Comparison of ENCODE assay signal across 10 cellular contexts in the genomic region with DNA sequence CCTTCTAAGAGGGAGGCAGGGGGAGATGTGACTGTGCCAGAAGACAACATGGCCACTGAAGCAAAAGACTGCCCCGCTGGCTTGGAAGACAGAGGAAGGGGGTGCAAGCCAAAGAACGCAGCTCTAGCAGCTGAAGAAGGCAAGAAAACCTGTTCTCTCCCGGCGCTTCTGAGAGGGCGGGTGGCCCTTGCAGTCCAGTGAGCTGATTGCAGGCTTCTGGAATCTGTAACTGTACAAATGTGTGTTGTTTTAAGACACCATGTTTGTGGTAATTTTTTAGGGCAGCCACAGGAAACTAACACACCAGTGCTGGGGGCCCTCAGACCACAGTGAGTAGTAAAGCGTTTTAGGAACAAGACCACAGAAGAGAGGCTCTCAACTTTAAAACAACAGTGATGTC. TPM values are rescaled to one million over a fixed set of nuclear protein-coding genes. Genes with fewer than 3 reads are reported as not detected.
DNase-seq lines count a peak whose midpoint lies in the region; ATAC-seq and TF ChIP-seq lines count a peak whose summit lies in the region.
"Had no signal": no experiment of that assay in that cellular context is flagged by ENCODE, and none has a peak within 500 bp of the region (broad histone marks: within the 10 kb centered on the region; RNA-seq: fewer than 3 reads in every experiment).

No MANE protein-coding gene starts in this region.

- peak overlapping the region; percentile 6 for H3K27ac ChIP-seq in CD4-positive, alpha-beta memory T cell (ENCODE audit: low read depth, low read length)
- peak overlapping the region in 3 of 5 donors; percentile 5 to 13 (median 7) for H3K27ac ChIP-seq in adrenal gland
- H3K27ac ChIP-seq in naive thymus-derived CD4-positive, alpha-beta T cell (ENCODE audit: low read depth, low read length): no peak overlapping the region
- H3K27ac ChIP-seq: right lobe of liver had no signal

- in situ Hi-C loops in GM13976 (cut with MboI; ENCODE audit: low sequenced_read_pairs, unreplicated experiment): no loop called here

- CTCF ChIA-PET in CD4-positive, alpha-beta memory T cell (lab: Charles Lee; ENCODE audit: partially characterized antibody): interaction anchor here (0.9 to 4.6 kb wide), 14 partner anchors 8 to 220 kb away, joined by 3 to 30 read pairs (median 16); no protein-coding TSS in a partner anchor
- CTCF ChIA-PET in naive thymus-derived CD4-positive, alpha-beta T cell (lab: Charles Lee): interaction anchor here (1.2 to 3.7 kb wide), 6 partner anchors 25 to 165 kb away, joined by 3 to 18 read pairs (median 8); no protein-coding TSS in a partner anchor

- intact Hi-C loops in CD4-positive, alpha-beta memory T cell (cut with micrococcal nuclease): loop anchor here (1.0 to 5.0 kb wide), 3 partner anchors 47 to 102 kb away; partner anchors contain the start of gene CD46
- intact Hi-C loops in adrenal gland (cut with DNase I): loop anchor here in 1 of 2 donors (10.0 kb wide), 1 partner anchor 94 kb away; no protein-coding TSS in a partner anchor
- intact Hi-C loops in naive thymus-derived CD4-positive, alpha-beta T cell (cut with micrococcal nuclease): loop anchor here (5.0 kb wide), 2 partner anchors 47 to 102 kb away; partner anchors contain the start of gene CD46 (in 1 of the 2)

- peak; percentile 42 for ATAC-seq in naive thymus-derived CD4-positive, alpha-beta T cell
- ATAC-seq in GM21360 (IDR thresholded peaks at IDR 0.05; ENCODE audit: unreplicated experiment): no peak

- peaks cover 32% of the 10 kb centered on the region for H3K4me1 ChIP-seq in CD4-positive, alpha-beta memory T cell (ENCODE audit: insufficient read depth, low read length)
- peaks cover 3 to 4% of the 10 kb centered on the region in 2 donors for H3K4me1 ChIP-seq in adrenal gland (replicated peaks in 1 of 2)
- H3K4me1 ChIP-seq in naive thymus-derived CD4-positive, alpha-beta T cell (ENCODE audit: control insufficient read depth in 2 of 2, insufficient read depth in 2 of 2, low read length in 2 of 2): peaks cover 9 to 20% of the 10 kb centered on the region in 2 donors

- H3K4me1 Mint-ChIP-seq in CD4-positive, alpha-beta memory T cell: peaks cover 37 to 66% (median 43%) of the 10 kb centered on the region in 4 donors
- H3K4me1 Mint-ChIP-seq in HFFc6 (ENCODE audit: low read depth): peaks cover 38% of the 10 kb centered on the region
- H3K4me1 Mint-ChIP-seq in naive thymus-derived CD4-positive, alpha-beta T cell: peaks cover 24 to 58% (median 35%) of the 10 kb centered on the region in 7 donors

- peak overlapping the region in 7 of 8 donors; percentile 33 to 69 (median 55) for H3K4me3 Mint-ChIP-seq in CD4-positive, alpha-beta memory T cell
- no peak overlapping the region; the same call in 1 of the 2 replicates for H3K4me3 Mint-ChIP-seq in HFFc6
- peak overlapping the region in 5 of 10 donors; percentile 9 to 48 (median 43) for H3K4me3 Mint-ChIP-seq in naive thymus-derived CD4-positive, alpha-beta T cell

- H3K27me3 ChIP-seq in CD4-positive, alpha-beta memory T cell (ENCODE audit: insufficient read depth, low read length): no peaks in the 10 kb centered on the region
- H3K27me3 ChIP-seq in adrenal gland: no peaks in the 10 kb centered on the region
- H3K27me3 ChIP-seq in naive thymus-derived CD4-positive, alpha-beta T cell (ENCODE audit: control insufficient read depth in 2 of 2, insufficient read depth in 2 of 2, low read length in 2 of 2): no peaks in the 10 kb centered on the region
- H3K27me3 ChIP-seq: right lobe of liver had no signal

- POLR2A ChIA-PET in CD4-positive, alpha-beta memory T cell (lab: Charles Lee; ENCODE audit: partially characterized antibody): interaction anchor here (1.0 to 3.5 kb wide), 7 partner anchors 12 to 86 kb away, joined by 3 to 20 read pairs (median 5); no protein-coding TSS in a partner anchor
- POLR2A ChIA-PET in naive thymus-derived CD4-positive, alpha-beta T cell (lab: Charles Lee): interaction anchor here (1.6 to 3.0 kb wide), 2 partner anchors 25 to 70 kb away, joined by 3 to 16 read pairs; no protein-coding TSS in a partner anchor

- peaks cover 0 to 1% (median 0%) of the 10 kb centered on the region in 8 donors for H3K9me3 Mint-ChIP-seq in CD4-positive, alpha-beta memory T cell
- no peaks in the 10 kb centered on the region for H3K9me3 Mint-ChIP-seq in HFFc6
- no peaks in the 10 kb centered on the region for H3K9me3 Mint-ChIP-seq in naive thymus-derived CD4-positive, alpha-beta T cell

- TF ChIP-seq CTCF in HFFc6 (IDR thresholded peaks at IDR 0.05) (no peak), adrenal gland (IDR thresholded peaks at IDR 0.05) (no peak), GM13976 (IDR thresholded peaks at IDR 0.05; ENCODE audit: borderline replicate concordance, control extremely low read depth, extremely low read depth, insufficient read depth, missing control alignments) (no peak)

- H3K4me3 ChIP-seq in CD4-positive, alpha-beta memory T cell (ENCODE audit: low read length in 2 of 2): no peak overlapping the region
- no peak overlapping the region for H3K4me3 ChIP-seq in adrenal gland
- H3K4me3 ChIP-seq in naive thymus-derived CD4-positive, alpha-beta T cell (ENCODE audit: low read length): no peak overlapping the region
- H3K4me3 ChIP-seq: right lobe of liver, thoracic aorta had no signal

- H3K27me3 Mint-ChIP-seq in CD4-positive, alpha-beta memory T cell: no peaks in the 10 kb centered on the region
- no peaks in the 10 kb centered on the region for H3K27me3 Mint-ChIP-seq in HFFc6 (ENCODE audit: insufficient read depth)
- no peaks in the 10 kb centered on the region for H3K27me3 Mint-ChIP-seq in naive thymus-derived CD4-positive, alpha-beta T cell

- no peak for TF ChIP-seq POLR2A in adrenal gland (IDR thresholded peaks at IDR 0.05)

- peak in 4 of 5 donors; percentile 17 to 35 (median 28) for DNase-seq in CD4-positive, alpha-beta memory T cell
- DNase-seq in HFFc6: no peak
- DNase-seq in adrenal gland: peak in 1 of 7 donors; percentile 63
- no peak for DNase-seq in naive thymus-derived CD4-positive, alpha-beta T cell
- DNase-seq in GM13976 (ENCODE audit: low spot score): no peak
- DNase-seq in AML-193 (lab: John Stamatoyannopoulos, UW): no peak
- no peak for DNase-seq in NCI-H510A treated with DMSO at 0.1 percent for 48 hours (lab: John Stamatoyannopoulos, UW)
- DNase-seq: right lobe of liver had no signal

- WGBS in adrenal gland, 4 donors: 68 to 77% (median 75%) methylated on average over 6 of the region's 6 CpGs

- peaks cover 15 to 48% of the 10 kb centered on the region in 2 donors for H3K36me3 Mint-ChIP-seq in CD4-positive, alpha-beta memory T cell
- H3K36me3 Mint-ChIP-seq in HFFc6 (ENCODE audit: low read depth): peaks cover 21% of the 10 kb centered on the region
- peaks cover 3 to 11% (median 5%) of the 10 kb centered on the region in 5 donors for H3K36me3 Mint-ChIP-seq in naive thymus-derived CD4-positive, alpha-beta T cell

- H3K9me3 ChIP-seq in CD4-positive, alpha-beta memory T cell (ENCODE audit: control insufficient read depth in 1 of 2, low read length in 2 of 2): no peaks in the 10 kb centered on the region
- no peaks in the 10 kb centered on the region for H3K9me3 ChIP-seq in adrenal gland (replicated peaks in 1 of 3)
- no peaks in the 10 kb centered on the region for H3K9me3 ChIP-seq in naive thymus-derived CD4-positive, alpha-beta T cell (ENCODE audit: control insufficient read depth in 2 of 3, low read length in 3 of 3)
- H3K9me3 ChIP-seq: right lobe of liver, thoracic aorta had no signal

- peak overlapping the region; percentile 12 to 83 (median 65) for H3K27ac Mint-ChIP-seq in CD4-positive, alpha-beta memory T cell
- H3K27ac Mint-ChIP-seq in HFFc6: peak overlapping the region; percentile 68
- H3K27ac Mint-ChIP-seq in naive thymus-derived CD4-positive, alpha-beta T cell: peak overlapping the region; percentile 29 to 72 (median 59)

- peaks cover 18% of the 10 kb centered on the region for H3K36me3 ChIP-seq in CD4-positive, alpha-beta memory T cell (ENCODE audit: insufficient read depth, low read length)
- H3K36me3 ChIP-seq in adrenal gland (replicated peaks in 1 of 2): peaks cover 0 to 48% of the 10 kb centered on the region in 2 donors
- H3K36me3 ChIP-seq in naive thymus-derived CD4-positive, alpha-beta T cell (ENCODE audit: control insufficient read depth in 2 of 3, insufficient read depth in 3 of 3, low read length in 3 of 3): peaks cover 9 to 32% (median 13%) of the 10 kb centered on the region in 3 experiments

RNA-seq across cellular contexts. Expression of gene CD46, which starts 47.0 kb away (rescaled TPM):
- total RNA-seq in CD4-positive, alpha-beta memory T cell: 100 to 1,000 TPM; 217 to 234 TPM
- 100 to 1,000 TPM; 171 to 176 TPM for polyA plus RNA-seq in CD4-positive, alpha-beta memory T cell
- total RNA-seq in HFFc6 (2021; fragmentation: NEBNext Ultra II Directional; extraction: Animal tissue kit (Norgen Biotek cat#: 25700)): 100 to 1,000 TPM; 134 to 152 (median 142) TPM
- 100 to 1,000 TPM; 325 to 618 (median 520) TPM for total RNA-seq in adrenal gland
- 100 to 1,000 TPM in 2 of 3 donors, 10 to 100 TPM in 1; 94.9 to 407 (median 187) TPM for polyA plus RNA-seq in adrenal gland
- 100 to 1,000 TPM; 121 to 216 (median 127) TPM for total RNA-seq in naive thymus-derived CD4-positive, alpha-beta T cell
- 100 to 1,000 TPM; 109 to 165 TPM for polyA plus RNA-seq in naive thymus-derived CD4-positive, alpha-beta T cell

Comparison
In these comparisons a context has a peak if more than half of its experiments do, and no peak if none do; other contexts are left out.
1. DNase-seq: peak in CD4-positive, alpha-beta memory T cell (4 of 5); none in HFFc6 (single experiment), naive thymus-derived CD4-positive, alpha-beta T cell (0 of 9), GM13976 (single experiment), AML-193 (0 of 2) and NCI-H510A treated with DMSO at 0.1 percent for 48 hours (single experiment).
2. Peak in every context shown above with its lines, with median percentiles within 50 percentile points of each other: H3K27ac Mint-ChIP-seq.